ENCODE assay signal across 8 cellular contexts in genomic region chr19:45670670-45671453, GRCh38. TPM values are rescaled to one million over a fixed set of nuclear protein-coding genes. Genes with fewer than 3 reads are reported as not detected.
A peak's percentile ranks its signal among the peaks of the same experiment; 100 is the strongest.
DNase-seq lines count a peak whose midpoint lies in the region; ATAC-seq and TF ChIP-seq lines count a peak whose summit lies in the region.

No MANE protein-coding gene starts in this region.

- intact Hi-C loops in Caco-2 (cut with micrococcal nuclease; ENCODE audit: unreplicated experiment), result no loop called here

- TF ChIP-seq CTCF in Caco-2 (IDR thresholded peaks at IDR 0.05; ENCODE audit: insufficient read depth in 1 of 2, low read depth in 1 of 2, low read length in 1 of 2, severe bottlenecking in 1 of 2, unreplicated experiment in 1 of 2), result no peak
- TF ChIP-seq CTCF in lung (IDR thresholded peaks at IDR 0.05; ENCODE audit: control extremely low read depth, extremely low read depth), result no peak

- H3K27ac Mint-ChIP-seq in Caco-2 (ENCODE audit: unreplicated experiment), result peak overlapping the region; percentile 19
- H3K27ac Mint-ChIP-seq in stimulated activated effector memory CD8-positive, alpha-beta T cell treated with anti-CD3 and anti-CD28 coated beads, Interleukin-12 subunit alpha, Interleukin-12 subunit beta, amount 100 ng/mL, for 72 hours, result no peak overlapping the region

- DNase-seq in Caco-2 (peak; percentile 74 to 80), MV-4-11 (lab: John Stamatoyannopoulos, UW) (peak; percentile 91), lung (ENCODE audit: low spot score) (peak; percentile 91)
- DNase-seq in activated CD4-positive, alpha-beta T cell treated with anti-CD3 and anti-CD28 coated beads for 48 hours, result peak; percentile 86
- DNase-seq in effector memory CD4-positive, alpha-beta T cell, result peak in 2 of 3 donors; percentile 18 to 45
- DNase-seq in stimulated activated effector memory CD8-positive, alpha-beta T cell treated with anti-CD3 and anti-CD28 coated beads, Interleukin-12 subunit alpha, Interleukin-12 subunit beta, amount 100 ng/mL, for 72 hours (ENCODE audit: low spot score in 2 of 2), result peak; percentile 77 to 91

- H3K27me3 Mint-ChIP-seq in Caco-2 (ENCODE audit: insufficient read depth, unreplicated experiment), result no peaks in the 10 kb centered on the region

- H3K9me3 Mint-ChIP-seq in Caco-2 (ENCODE audit: unreplicated experiment), result no peaks in the 10 kb centered on the region
- H3K9me3 Mint-ChIP-seq in stimulated activated effector memory CD8-positive, alpha-beta T cell treated with anti-CD3 and anti-CD28 coated beads, Interleukin-12 subunit alpha, Interleukin-12 subunit beta, amount 100 ng/mL, for 72 hours, result no peaks in the 10 kb centered on the region

- no TSS peak for BruUV-seq in Caco-2 (replicated peaks; lab: Mats Ljungman, UMichigan)

- H3K36me3 Mint-ChIP-seq in Caco-2 (ENCODE audit: insufficient read depth, unreplicated experiment), result peaks cover 11% of the 10 kb centered on the region
- H3K36me3 Mint-ChIP-seq in stimulated activated effector memory CD8-positive, alpha-beta T cell treated with anti-CD3 and anti-CD28 coated beads, Interleukin-12 subunit alpha, Interleukin-12 subunit beta, amount 100 ng/mL, for 72 hours, result peaks cover 25% of the 10 kb centered on the region

- ATAC-seq in GM21423 (IDR thresholded peaks at IDR 0.05; ENCODE audit: unreplicated experiment), result peak; percentile 46
- peak; percentile 76 for ATAC-seq in lung (ENCODE audit: insufficient read depth, low FRiP score)
- ATAC-seq in stimulated activated effector memory CD8-positive, alpha-beta T cell treated with anti-CD3 and anti-CD28 coated beads, Interleukin-12 subunit alpha, Interleukin-12 subunit beta, amount 100 ng/mL, for 72 hours, result peak; percentile 3
- ATAC-seq in GM19351 (IDR thresholded peaks at IDR 0.05; ENCODE audit: unreplicated experiment), result no peak

- H3K27me3 ChIP-seq in Caco-2 (replicated peaks; ENCODE audit: control insufficient read depth, insufficient read depth, low read length) (no peaks in the 10 kb centered on the region), lung (ENCODE audit: control insufficient read depth, insufficient read depth) (peaks cover 3% of the 10 kb centered on the region)
- peaks cover 25% of the 10 kb centered on the region for H3K27me3 ChIP-seq in effector memory CD4-positive, alpha-beta T cell (replicated peaks; ENCODE audit: control insufficient read depth, insufficient read depth, low read length, poor library complexity, severe bottlenecking)

- CTCF ChIA-PET in Caco-2 (lab: Charles Lee), result interaction anchor here (2.5 kb wide), 1 partner anchor 29 kb away, joined by 7 read pairs; no protein-coding TSS in a partner anchor

- peaks cover 8% of the 10 kb centered on the region for H3K4me1 Mint-ChIP-seq in Caco-2 (ENCODE audit: low read depth, unreplicated experiment)
- peaks cover 41% of the 10 kb centered on the region for H3K4me1 Mint-ChIP-seq in stimulated activated effector memory CD8-positive, alpha-beta T cell treated with anti-CD3 and anti-CD28 coated beads, Interleukin-12 subunit alpha, Interleukin-12 subunit beta, amount 100 ng/mL, for 72 hours

- no peak overlapping the region for H3K4me3 ChIP-seq in Caco-2 (ENCODE audit: low read depth, low read length)
- H3K4me3 ChIP-seq in effector memory CD4-positive, alpha-beta T cell (ENCODE audit: insufficient read depth, low read depth, low read length, poor library complexity, severe bottlenecking), result no peak overlapping the region
- H3K4me3 ChIP-seq in lung, result no peak overlapping the region

- 10 to 12% methylated on average over 37 to 42 of the region's 42 CpGs for WGBS in lung, 2 donors

- H3K9me3 ChIP-seq in Caco-2, result no peaks in the 10 kb centered on the region
- H3K9me3 ChIP-seq in effector memory CD4-positive, alpha-beta T cell (ENCODE audit: control insufficient read depth, low read length), result no peaks in the 10 kb centered on the region
- H3K9me3 ChIP-seq in lung (ENCODE audit: control insufficient read depth in 2 of 2, insufficient read depth in 1 of 2, low read length in 1 of 2), result no peaks in the 10 kb centered on the region

- H3K36me3 ChIP-seq in Caco-2 (ENCODE audit: control insufficient read depth, insufficient read depth, low read length) (no peaks in the 10 kb centered on the region), lung (ENCODE audit: control insufficient read depth in 2 of 2, insufficient read depth in 2 of 2, low read length in 2 of 2) (no peaks in the 10 kb centered on the region)
- no peaks in the 10 kb centered on the region for H3K36me3 ChIP-seq in effector memory CD4-positive, alpha-beta T cell (ENCODE audit: control insufficient read depth, insufficient read depth, low read length)

- H3K4me3 Mint-ChIP-seq in Caco-2 (ENCODE audit: unreplicated experiment), result peak overlapping the region; percentile 85
- H3K4me3 Mint-ChIP-seq in stimulated activated effector memory CD8-positive, alpha-beta T cell treated with anti-CD3 and anti-CD28 coated beads, Interleukin-12 subunit alpha, Interleukin-12 subunit beta, amount 100 ng/mL, for 72 hours, result peak overlapping the region; percentile 89

- no peak overlapping the region for H3K27ac ChIP-seq in effector memory CD4-positive, alpha-beta T cell (ENCODE audit: insufficient read depth, low read length, poor library complexity, severe bottlenecking)
- peak overlapping the region in 1 of 2 donors; percentile 23 for H3K27ac ChIP-seq in lung (ENCODE audit: low read depth in 1 of 2, low read length in 1 of 2)

- H3K4me1 ChIP-seq in Caco-2 (no peaks in the 10 kb centered on the region), lung (ENCODE audit: control insufficient read depth in 2 of 2, insufficient read depth in 2 of 2, low read length in 2 of 2) (peaks cover 0 to 16% of the 10 kb centered on the region in 2 donors)
- peaks cover 26% of the 10 kb centered on the region for H3K4me1 ChIP-seq in effector memory CD4-positive, alpha-beta T cell (ENCODE audit: control insufficient read depth, insufficient read depth, low read length, poor library complexity, severe bottlenecking)

- POLR2A ChIA-PET in Caco-2 (lab: Charles Lee), result interaction anchor here (0.7 kb wide), 1 partner anchor 21 kb away, joined by 3 read pairs; the partner anchor contains the start of gene QPCTL

RNA-seq across cellular contexts. Expression of gene GIPR, which starts 2.8 kb away (rescaled TPM):
- 2.6 and 4.6 TPM in 2 replicates for total RNA-seq in Caco-2 (2022)
- total RNA-seq in lung, result 10 to 100 TPM in 1 of 2 donors, 1 to 10 TPM in 1; 4.7 to 14.9 TPM
- 1 to 10 TPM; 2.2 to 6.4 TPM for polyA plus RNA-seq in lung

RNA-seq across cellular contexts. Expression of gene SNRPD2, which starts 20.9 kb away (rescaled TPM):
- total RNA-seq in Caco-2 (2022), result 579 and 587 TPM in 2 replicates
- 100 to 1,000 TPM; 151 to 319 TPM for total RNA-seq in lung
- polyA plus RNA-seq in lung, result 100 to 1,000 TPM; 354 to 410 TPM

RNA-seq across cellular contexts. Expression of gene QPCTL, which starts 21.6 kb away (rescaled TPM):
- total RNA-seq in Caco-2 (2022), result 16.9 and 20.2 TPM in 2 replicates
- 10 to 100 TPM in 1 of 2 donors, 1 to 10 TPM in 1; 6.3 to 12.2 TPM for total RNA-seq in lung
- 10 to 100 TPM in 1 of 2 donors, 1 to 10 TPM in 1; 6.7 to 13.3 TPM for polyA plus RNA-seq in lung

RNA-seq across cellular contexts. Expression of gene EML2, which starts 31.7 kb away (rescaled TPM):
- total RNA-seq in Caco-2 (2022) (33.9 and 38.8 TPM in 2 replicates), lung (10 to 100 TPM; 31.9 to 74.5 TPM)
- polyA plus RNA-seq in lung, result 10 to 100 TPM; 32.5 to 47.7 TPM

RNA-seq across cellular contexts. Expression of gene FBXO46, which starts 59.8 kb away (rescaled TPM):
- total RNA-seq in Caco-2 (2022), result 31.0 and 37.0 TPM in 2 replicates
- total RNA-seq in lung, result 10 to 100 TPM; 11.2 to 19.0 TPM
- 1 to 10 TPM; 7.6 to 8.3 TPM for polyA plus RNA-seq in lung

Comparison
In these comparisons a context has a peak if more than half of its experiments do, and no peak if none do; other contexts are left out.
1. DNase-seq: peak in every context shown above with its lines; median percentile 91 in MV-4-11; 91 in lung; 86 in activated CD4-positive, alpha-beta T cell treated with anti-CD3 and anti-CD28 coated beads for 48 hours; 84 in stimulated activated effector memory CD8-positive, alpha-beta T cell treated with anti-CD3 and anti-CD28 coated beads, Interleukin-12 subunit alpha, Interleukin-12 subunit beta, amount 100 ng/mL, for 72 hours; 77 in Caco-2; 32 in effector memory CD4-positive, alpha-beta T cell.